ENCODE assay signal across 12 cellular contexts in the genomic region with DNA sequence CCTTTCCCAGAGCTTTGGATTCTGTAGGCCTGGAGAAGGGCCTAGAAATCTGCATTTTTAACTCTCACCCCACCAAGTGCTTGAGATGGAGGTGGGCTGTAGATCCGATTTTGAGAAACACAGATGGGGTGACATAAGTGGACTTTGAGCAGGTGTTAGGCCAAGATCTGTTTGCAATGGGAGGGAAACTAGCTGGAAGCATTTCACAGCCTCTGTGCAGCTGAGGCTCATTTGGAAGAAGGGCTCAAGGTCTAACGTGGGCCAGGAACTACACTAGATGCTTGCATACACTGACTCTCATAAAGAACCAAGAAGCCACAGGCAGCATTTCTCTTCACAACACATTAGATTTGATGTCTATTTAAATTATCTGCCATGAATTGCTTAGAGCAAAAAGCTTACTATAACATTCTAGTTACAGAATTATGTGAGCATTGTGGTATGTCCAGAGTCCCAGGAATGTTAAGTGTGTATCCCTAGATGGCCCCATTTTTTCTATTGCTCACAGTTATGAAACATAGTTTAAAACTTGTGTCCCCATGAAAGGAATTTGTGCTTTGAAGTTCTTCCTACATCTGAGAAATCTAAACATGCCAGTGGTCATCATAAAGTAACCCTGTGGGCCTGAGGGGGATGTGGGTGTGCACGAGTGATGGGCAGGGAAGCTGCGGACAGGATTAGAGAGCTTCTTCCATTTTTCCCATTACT.
A peak's percentile ranks its signal among the peaks of the same experiment; 100 is the strongest.
DNase-seq lines count a peak whose midpoint lies in the region; ATAC-seq and TF ChIP-seq lines count a peak whose summit lies in the region.
"Had no signal": no experiment of that assay in that cellular context is flagged by ENCODE, and none has a peak within 500 bp of the region (broad histone marks: within the 10 kb centered on the region; RNA-seq: fewer than 3 reads in every experiment).

No MANE protein-coding gene starts in this region.

- 34% methylated on average over 4 of the region's 4 CpGs for WGBS in smooth muscle cell (ENCODE audit: low lambda C conversion rate)

- H4K20me1 ChIP-seq in smooth muscle cell (ENCODE audit: low read depth) = no peaks in the 10 kb centered on the region

- H3K4me2 ChIP-seq in smooth muscle cell = peak overlapping the region; percentile 20

- H3F3A ChIP-seq in smooth muscle cell (ENCODE audit: low read depth) = peaks cover 7% of the 10 kb centered on the region

- no peak overlapping the region for H3K4me3 Mint-ChIP-seq in activated CD4-positive, alpha-beta T cell treated with anti-CD3 and anti-CD28 coated beads for 36 hours
- no peak overlapping the region for H3K4me3 Mint-ChIP-seq in WTC11
- H3K4me3 Mint-ChIP-seq: B cell had no signal

- peaks cover 60% of the 10 kb centered on the region for H3K4me1 Mint-ChIP-seq in activated CD4-positive, alpha-beta T cell treated with anti-CD3 and anti-CD28 coated beads for 36 hours
- H3K4me1 Mint-ChIP-seq in WTC11 = peaks cover 5% of the 10 kb centered on the region
- H3K4me1 Mint-ChIP-seq: B cell had no signal

- peak overlapping the region; percentile 14 for H3K27ac Mint-ChIP-seq in activated CD4-positive, alpha-beta T cell treated with anti-CD3 and anti-CD28 coated beads for 36 hours
- H3K27ac Mint-ChIP-seq in WTC11 = no peak overlapping the region
- H3K27ac Mint-ChIP-seq: B cell had no signal

- no peak overlapping the region for H2AFZ ChIP-seq in smooth muscle cell (ENCODE audit: low read depth)

- no peak for TF ChIP-seq CTCF in WTC11 (IDR thresholded peaks at IDR 0.05)
- no peak for TF ChIP-seq CTCF in smooth muscle cell (IDR thresholded peaks at IDR 0.05; ENCODE audit: borderline replicate concordance, insufficient read depth, poor library complexity, severe bottlenecking)
- TF ChIP-seq CTCF in colonic mucosa (IDR thresholded peaks at IDR 0.05) = no peak

- H3K36me3 ChIP-seq in smooth muscle cell (ENCODE audit: low read depth) (no peaks in the 10 kb centered on the region), colonic mucosa (no peaks in the 10 kb centered on the region)

- H3K79me2 ChIP-seq in smooth muscle cell (ENCODE audit: low read depth) = no peaks in the 10 kb centered on the region

- H3K27ac ChIP-seq in smooth muscle cell (ENCODE audit: low read depth) = peak overlapping the region; percentile 32
- H3K27ac ChIP-seq in colonic mucosa = no peak overlapping the region
- H3K27ac ChIP-seq: psoas muscle had no signal

- no peak for ATAC-seq in activated CD4-positive, alpha-beta T cell treated with anti-CD3 and anti-CD28 coated beads for 36 hours
- no peak for ATAC-seq in WTC11
- ATAC-seq: psoas muscle had no signal

- H3K9ac ChIP-seq in smooth muscle cell (ENCODE audit: low read depth) (no peak overlapping the region), colonic mucosa (ENCODE audit: low read depth in 2 of 2, low read length in 2 of 2) (no peak overlapping the region)

- no peak overlapping the region for H3K4me3 ChIP-seq in smooth muscle cell
- H3K4me3 ChIP-seq in colonic mucosa = no peak overlapping the region
- H3K4me3 ChIP-seq: psoas muscle had no signal

- no peaks in the 10 kb centered on the region for H3K9me3 ChIP-seq in smooth muscle cell (replicated peaks; ENCODE audit: low read depth)
- no peaks in the 10 kb centered on the region for H3K9me3 ChIP-seq in colonic mucosa
- H3K9me3 ChIP-seq: psoas muscle had no signal

- H3K36me3 Mint-ChIP-seq in activated CD4-positive, alpha-beta T cell treated with anti-CD3 and anti-CD28 coated beads for 36 hours (ENCODE audit: low read depth) = peaks cover 8% of the 10 kb centered on the region
- H3K36me3 Mint-ChIP-seq in WTC11 = peaks cover 3% of the 10 kb centered on the region; the same call in 1 of the 2 replicates

- H3K4me1 ChIP-seq in smooth muscle cell (ENCODE audit: low read depth) = no peaks in the 10 kb centered on the region
- no peaks in the 10 kb centered on the region for H3K4me1 ChIP-seq in colonic mucosa
- H3K4me1 ChIP-seq: psoas muscle had no signal

- CTCF ChIA-PET in activated CD4-positive, alpha-beta T cell treated with anti-CD3 and anti-CD28 coated beads for 36 hours (lab: Charles Lee) = interaction anchor here (0.9 to 6.1 kb wide), 14 partner anchors 10 to 329 kb away, joined by 3 to 40 read pairs (median 6); no protein-coding TSS in a partner anchor
- CTCF ChIA-PET in WTC11 (lab: Charles Lee) = interaction anchor here (0.7 kb wide), 1 partner anchor 170 kb away, joined by 3 read pairs; no protein-coding TSS in a partner anchor

- POLR2A ChIA-PET in activated CD4-positive, alpha-beta T cell treated with anti-CD3 and anti-CD28 coated beads for 36 hours (lab: Charles Lee) = interaction anchor here (0.6 to 1.0 kb wide), 2 partner anchors 10 to 1152 kb away, joined by 3 to 4 read pairs; no protein-coding TSS in a partner anchor
- POLR2A ChIA-PET in WTC11 (lab: Charles Lee) = no interaction called here

- H3K27me3 ChIP-seq in smooth muscle cell (ENCODE audit: low read depth) = no peaks in the 10 kb centered on the region
- H3K27me3 ChIP-seq in colonic mucosa = no peaks in the 10 kb centered on the region

- intact Hi-C loops in activated CD4-positive, alpha-beta T cell treated with anti-CD3 and anti-CD28 coated beads for 36 hours (cut with DNase I, micrococcal nuclease) = loop anchor here (2.0 to 5.0 kb wide), 4 partner anchors 21 to 205 kb away; no protein-coding TSS in a partner anchor
- intact Hi-C loops in colonic mucosa (cut with DNase I) = no loop called here

- no peaks in the 10 kb centered on the region for H3K27me3 Mint-ChIP-seq in activated CD4-positive, alpha-beta T cell treated with anti-CD3 and anti-CD28 coated beads for 36 hours
- no peaks in the 10 kb centered on the region for H3K27me3 Mint-ChIP-seq in WTC11 (ENCODE audit: low read depth)

- H3K9me3 Mint-ChIP-seq in activated CD4-positive, alpha-beta T cell treated with anti-CD3 and anti-CD28 coated beads for 36 hours (ENCODE audit: low read depth) = peaks cover 6% of the 10 kb centered on the region
- peaks cover 6% of the 10 kb centered on the region for H3K9me3 Mint-ChIP-seq in WTC11

- no peak for DNase-seq in activated CD4-positive, alpha-beta T cell treated with anti-CD3 and anti-CD28 coated beads for 36 hours
- DNase-seq in activated CD4-positive, alpha-beta T cell treated with anti-CD3 and anti-CD28 coated beads for 4 hours = no peak
- no peak for DNase-seq in WTC11 (ENCODE audit: low spot score)
- DNase-seq in hepatic stellate cell (ENCODE audit: low spot score) = peak; percentile 59
- no peak for DNase-seq in smooth muscle cell (lab: John Stamatoyannopoulos, UW; ENCODE audit: unreplicated experiment)
- DNase-seq in colonic mucosa = no peak
- no peak for DNase-seq in NCI-H146 (lab: John Stamatoyannopoulos, UW)
- no peak for DNase-seq in SHP77 (lab: John Stamatoyannopoulos, UW)
- DNase-seq: effector memory CD4-positive, alpha-beta T cell; NCI-H1105 treated with DMSO at 0.1 percent for 48 hours; psoas muscle had no signal

TF ChIP-seq in WTC11, 78 proteins besides CTCF, POLR2A, EP300 and RAD21:
- TF ChIP-seq FOXP4 (CRISPR knock-in tag; IDR thresholded peaks at IDR 0.05) (no peak), GABPB1 (CRISPR knock-in tag; IDR thresholded peaks at IDR 0.05) (0 out of 2 replicates have a peak, but pooled peaks have one; percentile 40)
